Comparison of ENCODE assay signal across 8 cellular contexts in the genomic region with DNA sequence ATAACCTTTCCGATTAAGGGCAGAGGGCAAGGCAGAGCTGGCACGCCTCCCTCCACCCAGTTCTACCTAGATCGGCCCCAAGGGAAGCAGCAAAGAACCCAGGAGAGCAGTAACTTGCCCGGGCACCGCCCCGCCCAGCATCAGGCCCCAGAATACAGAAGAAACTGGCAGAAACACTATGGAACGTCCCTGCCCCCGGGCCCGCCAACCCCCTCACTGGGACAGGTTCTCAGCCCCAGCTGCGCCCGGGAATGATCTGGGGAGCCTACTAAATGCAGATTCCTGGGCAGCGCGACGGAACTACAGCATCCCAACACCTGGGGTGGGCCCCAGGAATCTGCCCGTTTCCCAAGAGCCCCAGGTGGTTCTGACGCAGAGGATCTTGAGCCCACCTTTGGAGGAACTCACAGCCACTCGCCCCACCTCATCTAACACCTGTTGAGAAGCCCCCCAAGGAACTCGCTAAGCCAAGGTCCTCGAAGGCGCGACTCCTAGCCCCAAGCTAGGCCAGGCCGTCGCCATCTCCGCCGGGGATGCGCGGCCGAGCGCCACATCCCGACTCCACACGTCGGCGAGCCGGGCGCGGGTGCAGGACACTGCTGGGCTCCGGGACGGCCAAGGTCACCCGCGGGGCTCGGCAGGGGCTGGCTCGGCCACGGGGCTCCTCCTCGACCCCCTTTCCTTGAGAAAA. TPM values are rescaled to one million over a fixed set of nuclear protein-coding genes. Genes with fewer than 3 reads are reported as not detected.
A peak's percentile ranks its signal among the peaks of the same experiment; 100 is the strongest.
DNase-seq lines count a peak whose midpoint lies in the region; ATAC-seq and TF ChIP-seq lines count a peak whose summit lies in the region.

No MANE protein-coding gene starts in this region.

- H3K27ac Mint-ChIP-seq in endothelial cell (ENCODE audit: unreplicated experiment) = no peak overlapping the region
- peak overlapping the region; percentile 1 to 92 (median 66) for H3K27ac Mint-ChIP-seq in naive B cell

- TF ChIP-seq CTCF in endothelial cell (IDR thresholded peaks at IDR 0.05; ENCODE audit: unreplicated experiment) = no peak

- DNase-seq in OCI-M1 (lab: John Stamatoyannopoulos, UW) = peak; percentile 34
- DNase-seq in endothelial cell (ENCODE audit: low spot score) = peak; percentile 25
- peak; percentile 20 for DNase-seq in naive B cell
- DNase-seq in hepatic stellate cell (ENCODE audit: low spot score) = no peak
- DNase-seq in DMS114 treated with DMSO at 0.1 percent for 48 hours (lab: John Stamatoyannopoulos, UW; ENCODE audit: unreplicated experiment) = no peak
- no peak for DNase-seq in A172 (ENCODE audit: low spot score)
- no peak for DNase-seq in DMS153 treated with DMSO at 0.1 percent for 48 hours (lab: John Stamatoyannopoulos, UW; ENCODE audit: unreplicated experiment)

- no peaks in the 10 kb centered on the region for H3K36me3 ChIP-seq in ES-I3 (ENCODE audit: insufficient read depth, low read length)

- peaks cover 8% of the 10 kb centered on the region for H3K9me3 Mint-ChIP-seq in endothelial cell (ENCODE audit: unreplicated experiment)
- H3K9me3 Mint-ChIP-seq in naive B cell = peaks cover 0 to 13% (median 4%) of the 10 kb centered on the region in 7 donors

- peak overlapping the region; percentile 91 for H3K9ac ChIP-seq in ES-I3 (ENCODE audit: low read depth, low read length)

- H3K4me3 Mint-ChIP-seq in endothelial cell (ENCODE audit: unreplicated experiment) (peak overlapping the region; percentile 92), naive B cell (peak overlapping the region; percentile 77 to 93 (median 84))

- H3K4me1 ChIP-seq in ES-I3 (ENCODE audit: insufficient read depth, low read length) = peaks cover 6% of the 10 kb centered on the region; the same call in 1 of the 2 replicates

- no peak for ATAC-seq in naive B cell (ENCODE audit: low read depth in 2 of 2)

- peaks cover 15% of the 10 kb centered on the region for H3K36me3 Mint-ChIP-seq in endothelial cell (ENCODE audit: low read depth, unreplicated experiment)
- no peaks in the 10 kb centered on the region for H3K36me3 Mint-ChIP-seq in naive B cell

- H3K27me3 Mint-ChIP-seq in endothelial cell (ENCODE audit: unreplicated experiment) (peaks cover 13% of the 10 kb centered on the region), naive B cell (no peaks in the 10 kb centered on the region)

- H3K4me1 Mint-ChIP-seq in endothelial cell (ENCODE audit: unreplicated experiment) (peaks cover 11% of the 10 kb centered on the region), naive B cell (peaks cover 14 to 29% (median 16%) of the 10 kb centered on the region in 3 donors)

- H3K9me3 ChIP-seq in ES-I3 (ENCODE audit: control insufficient read depth, insufficient read depth, low read length) = peaks cover 4% of the 10 kb centered on the region

RNA-seq across cellular contexts. Expression of a gene that starts 1.1 kb away (rescaled TPM):
- total RNA-seq in endothelial cell (ENCODE audit: unreplicated experiment) = 25.6 TPM
- 10 to 100 TPM; 10.9 to 26.5 (median 17.3) TPM for polyA plus RNA-seq in naive B cell (ENCODE audit: low read depth in 6 of 6)
- 8.5 and 9.8 TPM in 2 replicates for total RNA-seq in A172 (2014; rRNA removed; shearing (Covaris generic))

RNA-seq across cellular contexts. Expression of a gene that starts 18.6 kb away (rescaled TPM):
- total RNA-seq in endothelial cell (ENCODE audit: unreplicated experiment) = 0.54 TPM
- polyA plus RNA-seq in naive B cell (ENCODE audit: low read depth in 6 of 6) = under 1 TPM in 2 of 6 donors, not detected in 4; 0.09 to 0.11 TPM
- total RNA-seq in A172 (2014; rRNA removed; shearing (Covaris generic)) = not detected in 2 replicates

Comparison
In these comparisons a context has a peak if more than half of its experiments do, and no peak if none do; other contexts are left out.
1. DNase-seq: peak in OCI-M1 (single experiment), endothelial cell (single experiment) and naive B cell (single experiment); none in hepatic stellate cell (single experiment), DMS114 treated with DMSO at 0.1 percent for 48 hours (single experiment), A172 (single experiment) and DMS153 treated with DMSO at 0.1 percent for 48 hours (single experiment).